16 cellular contexts compared by ENCODE assay signal in the genomic region with DNA sequence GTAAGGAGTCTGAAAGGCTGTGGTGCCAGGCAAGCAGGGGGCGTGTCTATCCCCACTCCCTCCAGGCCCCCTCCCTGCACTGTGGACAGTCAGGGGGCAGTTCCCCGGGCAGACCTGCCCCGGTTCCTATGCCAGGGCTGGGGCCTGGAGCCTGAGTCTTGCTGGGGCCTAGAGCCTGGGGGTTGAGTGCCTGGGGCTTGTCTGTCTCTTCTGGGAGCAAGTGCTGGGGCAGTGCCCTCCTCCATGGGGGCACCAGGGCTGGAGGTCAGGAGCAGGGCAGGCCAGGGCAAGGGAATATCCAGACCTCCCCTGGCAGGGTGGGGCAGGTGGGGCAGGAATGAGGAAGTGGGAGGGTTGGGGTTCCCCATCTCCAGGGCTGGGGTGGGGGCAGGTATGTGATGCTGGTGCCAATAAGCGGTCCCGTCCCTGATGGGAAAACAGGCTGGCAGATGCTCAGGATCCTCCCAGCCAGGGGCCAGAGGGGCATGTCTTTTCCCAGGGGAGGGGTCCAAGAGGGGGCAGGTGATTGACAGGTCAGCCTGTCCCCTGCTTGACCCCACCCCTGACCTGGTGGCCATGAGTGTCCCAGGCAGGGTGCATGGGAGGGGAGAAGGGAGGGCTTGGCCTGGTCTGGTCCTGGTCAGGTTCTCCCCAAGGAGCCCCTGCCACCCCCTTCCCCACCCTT. TPM values are rescaled to one million over a fixed set of nuclear protein-coding genes. Genes with fewer than 3 reads are reported as not detected.
DNase-seq lines count a peak whose midpoint lies in the region; ATAC-seq, FAIRE-seq and TF ChIP-seq lines count a peak whose summit lies in the region.
"Had no signal": no experiment of that assay in that cellular context is flagged by ENCODE, and none has a peak within 500 bp of the region (broad histone marks: within the 10 kb centered on the region; RNA-seq: fewer than 3 reads in every experiment).

No MANE protein-coding gene starts in this region.

- no peaks in the 10 kb centered on the region; the same call in 1 of the 3 replicates for H3K79me2 ChIP-seq in K562 (ENCODE audit: control insufficient read depth, insufficient read depth, low read length)

- FAIRE-seq in K562 (lab: Jason Lieb, UNC) (no peak), HTR-8/SVneo (lab: Jason Lieb, UNC) (no peak)
- FAIRE-seq: H54 had no signal

- 96% methylated on average over 3 of the region's 5 CpGs for WGBS in K562 (ENCODE audit: insufficient coverage, low coverage, missing lambda C conversion rate)

- no peaks in the 10 kb centered on the region for H4K20me1 ChIP-seq in K562 (replicated peaks; ENCODE audit: control insufficient read depth, insufficient read depth, low read length)

- ATAC-seq in left ventricle myocardium superior, result no peak
- no peak for ATAC-seq in K562
- ATAC-seq in naive thymus-derived CD4-positive, alpha-beta T cell, result peak; percentile 31
- ATAC-seq in HG02623 (IDR thresholded peaks at IDR 0.05; ENCODE audit: unreplicated experiment), result no peak
- ATAC-seq: naive thymus-derived CD8-positive, alpha-beta T cell had no signal

- peaks cover 0 to 15% (median 7%) of the 10 kb centered on the region in 7 donors for H3K4me1 Mint-ChIP-seq in naive thymus-derived CD4-positive, alpha-beta T cell
- H3K4me1 Mint-ChIP-seq in activated T-helper 1 cell treated with anti-CD3 and anti-CD28 coated beads, Interleukin-12 subunit alpha, Interleukin-12 subunit beta, Interleukin-2, Interleukin-4 antibody, amounts not matched to agents 30 ng/mL and 10 ng/mL and 1 ng/mL, durations not matched to agents 14 hours and 24 hours and 36 hours (ENCODE audit: low read depth), result peaks cover 12% of the 10 kb centered on the region

- H3K4me2 ChIP-seq in K562 (ENCODE audit: insufficient read depth, low read length), result no peak overlapping the region

- H3K4me3 ChIP-seq in left ventricle myocardium inferior (no peak overlapping the region), K562 (no peak overlapping the region)
- no peak overlapping the region for H3K4me3 ChIP-seq in naive thymus-derived CD4-positive, alpha-beta T cell (ENCODE audit: low read length)
- H3K4me3 ChIP-seq: thyroid gland had no signal

- TF ChIP-seq RAD21 in K562 (CRISPR knock-in tag; conservative IDR thresholded peaks at IDR 0.05 in 1 of 2, IDR thresholded peaks at IDR 0.05 in 1 of 2), result no peak

- H3K36me3 Mint-ChIP-seq in naive thymus-derived CD4-positive, alpha-beta T cell, result no peaks in the 10 kb centered on the region
- H3K36me3 Mint-ChIP-seq in activated T-helper 1 cell treated with anti-CD3 and anti-CD28 coated beads, Interleukin-12 subunit alpha, Interleukin-12 subunit beta, Interleukin-2, Interleukin-4 antibody, amounts not matched to agents 30 ng/mL and 10 ng/mL and 1 ng/mL, durations not matched to agents 14 hours and 24 hours and 36 hours (ENCODE audit: low read depth), result no peaks in the 10 kb centered on the region
- H3K36me3 Mint-ChIP-seq: naive thymus-derived CD8-positive, alpha-beta T cell had no signal

- no peak for TF ChIP-seq POLR2A in K562 (conservative IDR thresholded peaks at IDR 0.05)

- no peaks in the 10 kb centered on the region for H3K9me1 ChIP-seq in K562 (ENCODE audit: control insufficient read depth, insufficient read depth, low read length)

- in situ Hi-C loops in K562 (cut with MboI), result no loop called here

- peaks cover under 1% of the 10 kb centered on the region for H3K27me3 ChIP-seq in left ventricle myocardium inferior (ENCODE audit: low read depth)
- H3K27me3 ChIP-seq in K562 (ENCODE audit: control insufficient read depth in 2 of 2, insufficient read depth in 2 of 2, low read length in 2 of 2), result no peaks in the 10 kb centered on the region
- no peaks in the 10 kb centered on the region for H3K27me3 ChIP-seq in naive thymus-derived CD4-positive, alpha-beta T cell (ENCODE audit: control insufficient read depth in 2 of 2, insufficient read depth in 2 of 2, low read length in 2 of 2)
- H3K27me3 ChIP-seq: thyroid gland had no signal

- TF ChIP-seq EP300 in K562 (IDR thresholded peaks at IDR 0.05; ENCODE audit: low read length), result no peak

- intact Hi-C loops in left ventricle myocardium inferior (cut with micrococcal nuclease) (no loop called here), left ventricle myocardium superior (cut with micrococcal nuclease) (no loop called here), K562 (cut with micrococcal nuclease) (no loop called here)
- intact Hi-C loops in naive thymus-derived CD4-positive, alpha-beta T cell (cut with micrococcal nuclease), result no loop called here
- intact Hi-C loops in activated T-helper 1 cell treated with anti-CD3 and anti-CD28 coated beads, Interleukin-12 subunit alpha, Interleukin-12 subunit beta, Interleukin-2, Interleukin-4 antibody, amounts not matched to agents 30 ng/mL and 10 ng/mL and 1 ng/mL, durations not matched to agents 14 hours and 24 hours and 36 hours (cut with micrococcal nuclease), result no loop called here

- H3K27ac ChIP-seq in left ventricle myocardium inferior (replicated peaks) (peak overlapping the region; percentile 63), K562 (ENCODE audit: extremely low read depth, low read depth, low read length) (no peak overlapping the region)
- H3K27ac ChIP-seq in naive thymus-derived CD4-positive, alpha-beta T cell (ENCODE audit: low read depth, low read length), result no peak overlapping the region
- H3K27ac ChIP-seq: thyroid gland had no signal

- H3K36me3 ChIP-seq in left ventricle myocardium inferior (no peaks in the 10 kb centered on the region), K562 (ENCODE audit: control insufficient read depth, insufficient read depth, low read length) (no peaks in the 10 kb centered on the region)
- no peaks in the 10 kb centered on the region for H3K36me3 ChIP-seq in naive thymus-derived CD4-positive, alpha-beta T cell (ENCODE audit: control insufficient read depth in 2 of 3, insufficient read depth in 3 of 3, low read length in 3 of 3)
- H3K36me3 ChIP-seq: thyroid gland had no signal

- H3K4me1 ChIP-seq in left ventricle myocardium inferior, result peaks cover 52% of the 10 kb centered on the region
- H3K4me1 ChIP-seq in K562 (replicated peaks in 1 of 2; ENCODE audit: control insufficient read depth in 2 of 2, insufficient read depth in 2 of 2, low read length in 2 of 2), result peaks cover 53 to 89% of the 10 kb centered on the region in 2 experiments
- H3K4me1 ChIP-seq in naive thymus-derived CD4-positive, alpha-beta T cell (ENCODE audit: control insufficient read depth in 2 of 2, insufficient read depth in 2 of 2, low read length in 2 of 2), result no peaks in the 10 kb centered on the region

- H3K27me3 Mint-ChIP-seq in naive thymus-derived CD4-positive, alpha-beta T cell, result peaks cover 0 to 17% (median 4%) of the 10 kb centered on the region in 5 donors
- peaks cover 4% of the 10 kb centered on the region for H3K27me3 Mint-ChIP-seq in activated T-helper 1 cell treated with anti-CD3 and anti-CD28 coated beads, Interleukin-12 subunit alpha, Interleukin-12 subunit beta, Interleukin-2, Interleukin-4 antibody, amounts not matched to agents 30 ng/mL and 10 ng/mL and 1 ng/mL, durations not matched to agents 14 hours and 24 hours and 36 hours (ENCODE audit: insufficient read depth)

- TF ChIP-seq CTCF in left ventricle myocardium inferior (IDR thresholded peaks at IDR 0.05; ENCODE audit: borderline replicate concordance), result no peak
- no peak for TF ChIP-seq CTCF in K562 (IDR thresholded peaks at IDR 0.05 in 2 of 3, conservative IDR thresholded peaks at IDR 0.05 in 1 of 3; ENCODE audit: insufficient read depth in 2 of 3, low read depth in 1 of 3, low read length in 3 of 3)

- DNase-seq in left ventricle myocardium inferior (no peak), left ventricle myocardium superior (no peak), K562 (ENCODE audit: extremely low read depth in 1 of 4, low spot score in 3 of 4) (no peak), HTR-8/SVneo (ENCODE audit: insufficient read length, low spot score) (no peak), NCI-H774 (lab: John Stamatoyannopoulos, UW) (no peak)
- DNase-seq in naive thymus-derived CD4-positive, alpha-beta T cell, result no peak
- no peak for DNase-seq in activated T-helper 1 cell treated with anti-CD3 and anti-CD28 coated beads, Interleukin-12 subunit alpha, Interleukin-12 subunit beta, Interleukin-2, Interleukin-4 antibody, amounts not matched to agents 30 ng/mL and 10 ng/mL and 1 ng/mL, durations not matched to agents 14 hours and 24 hours and 36 hours (ENCODE audit: low spot score)
- DNase-seq: activated T-cell treated with anti-CD3 and anti-CD28 coated beads for 4 hours; amniotic stem cell; DMS79 treated with DMSO at 0.1 percent for 48 hours; effector CD8-positive, alpha-beta T cell; foreskin melanocyte; naive thymus-derived CD8-positive, alpha-beta T cell had no signal

- POLR2A ChIA-PET in K562 (lab: Yijun Ruan, JAX), result interaction anchor here (0.5 to 1.3 kb wide), 3 partner anchors 11 to 279 kb away, joined by 3 to 4 read pairs (median 3); no protein-coding TSS in a partner anchor
- POLR2A ChIA-PET in naive thymus-derived CD4-positive, alpha-beta T cell (lab: Charles Lee), result no interaction called here

- no peak overlapping the region for H3K27ac Mint-ChIP-seq in naive thymus-derived CD4-positive, alpha-beta T cell
- no peak overlapping the region for H3K27ac Mint-ChIP-seq in activated T-helper 1 cell treated with anti-CD3 and anti-CD28 coated beads, Interleukin-12 subunit alpha, Interleukin-12 subunit beta, Interleukin-2, Interleukin-4 antibody, amounts not matched to agents 30 ng/mL and 10 ng/mL and 1 ng/mL, durations not matched to agents 14 hours and 24 hours and 36 hours

- H3K9ac ChIP-seq in K562 (ENCODE audit: insufficient read depth in 1 of 2, low read depth in 2 of 2, low read length in 2 of 2), result peak overlapping the region in 1 of 2 experiments; percentile 87; a peak in 2 of 4 replicates

- CTCF ChIA-PET in K562 (lab: Yijun Ruan, JAX; ENCODE audit: low intra/inter-chr PET ratio), result no interaction called here
- CTCF ChIA-PET in naive thymus-derived CD4-positive, alpha-beta T cell (lab: Charles Lee), result no interaction called here

- BruUV-seq in K562 (replicated peaks; lab: Mats Ljungman, UMichigan), result no TSS peak

- no peak overlapping the region for H3K4me3 Mint-ChIP-seq in naive thymus-derived CD4-positive, alpha-beta T cell
- H3K4me3 Mint-ChIP-seq in activated T-helper 1 cell treated with anti-CD3 and anti-CD28 coated beads, Interleukin-12 subunit alpha, Interleukin-12 subunit beta, Interleukin-2, Interleukin-4 antibody, amounts not matched to agents 30 ng/mL and 10 ng/mL and 1 ng/mL, durations not matched to agents 14 hours and 24 hours and 36 hours, result no peak overlapping the region

- no peak overlapping the region for H2AFZ ChIP-seq in K562 (ENCODE audit: low read depth, low read length)

- no peaks in the 10 kb centered on the region for H3K9me3 ChIP-seq in left ventricle myocardium inferior (replicated peaks)
- no peaks in the 10 kb centered on the region for H3K9me3 ChIP-seq in K562 (replicated peaks; ENCODE audit: control insufficient read depth, insufficient read depth, low read depth, low read length)
- no peaks in the 10 kb centered on the region for H3K9me3 ChIP-seq in naive thymus-derived CD4-positive, alpha-beta T cell (ENCODE audit: control insufficient read depth in 2 of 3, low read length in 3 of 3)
- H3K9me3 ChIP-seq: thyroid gland had no signal

- H3K9me3 Mint-ChIP-seq in naive thymus-derived CD4-positive, alpha-beta T cell, result no peaks in the 10 kb centered on the region
- no peaks in the 10 kb centered on the region for H3K9me3 Mint-ChIP-seq in activated T-helper 1 cell treated with anti-CD3 and anti-CD28 coated beads, Interleukin-12 subunit alpha, Interleukin-12 subunit beta, Interleukin-2, Interleukin-4 antibody, amounts not matched to agents 30 ng/mL and 10 ng/mL and 1 ng/mL, durations not matched to agents 14 hours and 24 hours and 36 hours
- H3K9me3 Mint-ChIP-seq: naive thymus-derived CD8-positive, alpha-beta T cell had no signal

RNA-seq across cellular contexts. Expression of gene TNFAIP2, which starts 11.8 kb away (rescaled TPM):
- total RNA-seq in left ventricle myocardium inferior (40.1 TPM), left ventricle myocardium superior (50.5 TPM), K562 (2014; rRNA removed) (39.5 and 46.0 TPM in 2 replicates), K562 (2014; rRNA removed; fragmentation: Illumina TruSeq; extraction: Trizol) (20.8 and 23.7 TPM in 2 replicates), K562 (2015; rRNA removed; fragmentation: Illumina TruSeq; extraction: Trizol) (68.6 and 70.2 TPM in 2 replicates), K562 (2021) (52.7 and 61.2 TPM in 2 replicates)
- 31.9 and 75.4 TPM in 2 replicates for total RNA-seq in K562 (2011; cell fraction: chromatin; rRNA removed; ENCODE audit: low replicate concordance)
- total RNA-seq in K562 (2011; cell fraction: nucleolus; rRNA removed), result 55.1 and 66.9 TPM in 2 replicates
- total RNA-seq in K562 (2011; cell fraction: nucleoplasm; rRNA removed), result 38.6 and 39.3 TPM in 2 replicates
- polyA plus RNA-seq in K562 (2011; rRNA removed) (22.6 and 35.4 TPM in 2 replicates), K562 (2014; fragmentation: Illumina TruSeq; extraction: Trizol) (42.7 and 59.7 TPM in 2 replicates), K562 (2014; fragmentation: Nextera tagmentation; extraction: Ambion mirVana) (10 to 100 TPM; 44.6 to 49.7 TPM), K562 (2014; rRNA removed) (47.6 and 63.5 TPM in 2 replicates)
- 30.5 and 40.8 TPM in 2 replicates for polyA plus RNA-seq in K562 (2011; cell fraction: cytosol; rRNA removed)
- 171 and 203 TPM in 2 replicates for polyA plus RNA-seq in K562 (2011; cell fraction: nucleus; rRNA removed)
- polyA plus RNA-seq in K562 (2012), result 33.8 and 69.4 TPM in 2 replicates
- polyA minus RNA-seq in K562 (2011; rRNA and poly(A)+ RNA removed), result 8.9 and 13.3 TPM in 2 replicates
- polyA minus RNA-seq in K562 (2011; cell fraction: cytosol; rRNA and poly(A)+ RNA removed), result 25.6 and 31.0 TPM in 2 replicates
- 17.0 and 18.2 TPM in 2 replicates for polyA minus RNA-seq in K562 (2011; cell fraction: nucleus; rRNA and poly(A)+ RNA removed)
- total RNA-seq in naive thymus-derived CD4-positive, alpha-beta T cell, result 100 to 1,000 TPM in 1 of 5 experiments, 10 to 100 TPM in 1, 1 to 10 TPM in 3; 1.1 to 309 (median 5.5) TPM
- polyA plus RNA-seq in naive thymus-derived CD4-positive, alpha-beta T cell, result not detected
- 2.3 and 2.4 TPM in 2 replicates for total RNA-seq in activated T-helper 1 cell treated with anti-CD3 and anti-CD28 coated beads, Interleukin-12 subunit alpha, Interleukin-12 subunit beta, Interleukin-2, Interleukin-4 antibody, amounts not matched to agents 30 ng/mL and 10 ng/mL and 1 ng/mL, durations not matched to agents 14 hours and 24 hours and 36 hours
- polyA plus RNA-seq: naive thymus-derived CD8-positive, alpha-beta T cell had no signal

RNA-seq across cellular contexts. Expression of gene EXOC3L4, which starts 16.9 kb away (rescaled TPM):
- total RNA-seq in left ventricle myocardium inferior, result 0.66 TPM
- 0.42 TPM for total RNA-seq in left ventricle myocardium superior
- total RNA-seq in K562 (2011; cell fraction: chromatin; rRNA removed; ENCODE audit: low replicate concordance), result 7.7 and 24.3 TPM in 2 replicates
- total RNA-seq in K562 (2011; cell fraction: nucleolus; rRNA removed), result 22.4 and 23.0 TPM in 2 replicates
- total RNA-seq in K562 (2011; cell fraction: nucleoplasm; rRNA removed), result 13.8 and 17.9 TPM in 2 replicates
- 3.5 and 5.6 TPM in 2 replicates for total RNA-seq in K562 (2014; rRNA removed)
- 0.33 TPM in 1 of 2 replicates, not detected in the other for total RNA-seq in K562 (2014; rRNA removed; fragmentation: Illumina TruSeq; extraction: Trizol)
- 0.83 and 1.6 TPM in 2 replicates for total RNA-seq in K562 (2015; rRNA removed; fragmentation: Illumina TruSeq; extraction: Trizol)
- total RNA-seq in K562 (2021), result 5.4 and 6.7 TPM in 2 replicates
- polyA plus RNA-seq in K562 (2011; rRNA removed), result 1.1 and 2.0 TPM in 2 replicates
- polyA plus RNA-seq in K562 (2011; cell fraction: cytosol; rRNA removed), result 1.6 and 3.7 TPM in 2 replicates
- 8.4 and 18.9 TPM in 2 replicates for polyA plus RNA-seq in K562 (2011; cell fraction: nucleus; rRNA removed)
- polyA plus RNA-seq in K562 (2012), result 1.8 and 2.2 TPM in 2 replicates
- polyA plus RNA-seq in K562 (2014; fragmentation: Illumina TruSeq; extraction: Trizol), result 0.25 and 0.97 TPM in 2 replicates
- polyA plus RNA-seq in K562 (2014; fragmentation: Nextera tagmentation; extraction: Ambion mirVana), result under 1 TPM in 1 of 2 experiments, not detected in 1; 0.10 TPM
- polyA plus RNA-seq in K562 (2014; rRNA removed), result 6.2 and 11.7 TPM in 2 replicates
- 0.21 TPM in 1 of 2 replicates, not detected in the other for polyA minus RNA-seq in K562 (2011; rRNA and poly(A)+ RNA removed)
- polyA minus RNA-seq in K562 (2011; cell fraction: cytosol; rRNA and poly(A)+ RNA removed), result 2.5 and 2.9 TPM in 2 replicates
- 3.1 and 5.0 TPM in 2 replicates for polyA minus RNA-seq in K562 (2011; cell fraction: nucleus; rRNA and poly(A)+ RNA removed)
- total RNA-seq in naive thymus-derived CD4-positive, alpha-beta T cell, result not detected
- not detected for polyA plus RNA-seq in naive thymus-derived CD4-positive, alpha-beta T cell
- not detected in 2 replicates for total RNA-seq in activated T-helper 1 cell treated with anti-CD3 and anti-CD28 coated beads, Interleukin-12 subunit alpha, Interleukin-12 subunit beta, Interleukin-2, Interleukin-4 antibody, amounts not matched to agents 30 ng/mL and 10 ng/mL and 1 ng/mL, durations not matched to agents 14 hours and 24 hours and 36 hours
- total RNA-seq: naive thymus-derived CD8-positive, alpha-beta T cell had no signal
- polyA plus RNA-seq: naive thymus-derived CD8-positive, alpha-beta T cell had no signal

RNA-seq across cellular contexts. Expression of gene LBHD2, which starts 27.4 kb away (rescaled TPM):
- total RNA-seq in left ventricle myocardium inferior (not detected), left ventricle myocardium superior (not detected), K562 (2014; rRNA removed) (not detected in 2 replicates), K562 (2014; rRNA removed; fragmentation: Illumina TruSeq; extraction: Trizol) (not detected in 2 replicates), K562 (2015; rRNA removed; fragmentation: Illumina TruSeq; extraction: Trizol) (not detected in 2 replicates), K562 (2021) (not detected in 2 replicates)
- not detected in 2 replicates for total RNA-seq in K562 (2011; cell fraction: chromatin; rRNA removed; ENCODE audit: low replicate concordance)
- total RNA-seq in K562 (2011; cell fraction: nucleolus; rRNA removed), result not detected in 2 replicates
- not detected in 2 replicates for total RNA-seq in K562 (2011; cell fraction: nucleoplasm; rRNA removed)
- polyA plus RNA-seq in K562 (2011; rRNA removed) (not detected in 2 replicates), K562 (2014; fragmentation: Illumina TruSeq; extraction: Trizol) (not detected in 2 replicates), K562 (2014; fragmentation: Nextera tagmentation; extraction: Ambion mirVana) (not detected), K562 (2014; rRNA removed) (not detected in 2 replicates)
- 0.30 TPM in 1 of 2 replicates, not detected in the other for polyA plus RNA-seq in K562 (2011; cell fraction: cytosol; rRNA removed)
- not detected in 2 replicates for polyA plus RNA-seq in K562 (2011; cell fraction: nucleus; rRNA removed)
- not detected in 2 replicates for polyA plus RNA-seq in K562 (2012)
- not detected in 2 replicates for polyA minus RNA-seq in K562 (2011; rRNA and poly(A)+ RNA removed)
- not detected in 2 replicates for polyA minus RNA-seq in K562 (2011; cell fraction: cytosol; rRNA and poly(A)+ RNA removed)
- polyA minus RNA-seq in K562 (2011; cell fraction: nucleus; rRNA and poly(A)+ RNA removed), result not detected in 2 replicates
- not detected for total RNA-seq in naive thymus-derived CD4-positive, alpha-beta T cell
- not detected for polyA plus RNA-seq in naive thymus-derived CD4-positive, alpha-beta T cell
- total RNA-seq in activated T-helper 1 cell treated with anti-CD3 and anti-CD28 coated beads, Interleukin-12 subunit alpha, Interleukin-12 subunit beta, Interleukin-2, Interleukin-4 antibody, amounts not matched to agents 30 ng/mL and 10 ng/mL and 1 ng/mL, durations not matched to agents 14 hours and 24 hours and 36 hours, result not detected in 2 replicates
- total RNA-seq: naive thymus-derived CD8-positive, alpha-beta T cell; thyroid gland had no signal
- polyA plus RNA-seq: naive thymus-derived CD8-positive, alpha-beta T cell had no signal

RNA-seq across cellular contexts. Expression of gene CDC42BPB, which starts 54.1 kb away (rescaled TPM):
- total RNA-seq in left ventricle myocardium inferior, result 67.1 TPM
- total RNA-seq in left ventricle myocardium superior, result 75.1 TPM
- 119 and 196 TPM in 2 replicates for total RNA-seq in K562 (2011; cell fraction: chromatin; rRNA removed; ENCODE audit: low replicate concordance)
- total RNA-seq in K562 (2011; cell fraction: nucleolus; rRNA removed), result 64.6 and 73.0 TPM in 2 replicates
- total RNA-seq in K562 (2011; cell fraction: nucleoplasm; rRNA removed), result 59.7 and 71.4 TPM in 2 replicates
- total RNA-seq in K562 (2014; rRNA removed), result 12.6 and 15.1 TPM in 2 replicates
- total RNA-seq in K562 (2014; rRNA removed; fragmentation: Illumina TruSeq; extraction: Trizol), result 8.8 and 9.0 TPM in 2 replicates
- 8.7 and 9.7 TPM in 2 replicates for total RNA-seq in K562 (2015; rRNA removed; fragmentation: Illumina TruSeq; extraction: Trizol)
- 19.6 and 24.3 TPM in 2 replicates for total RNA-seq in K562 (2021)
- 19.5 and 22.9 TPM in 2 replicates for polyA plus RNA-seq in K562 (2011; rRNA removed)
- 11.9 and 18.9 TPM in 2 replicates for polyA plus RNA-seq in K562 (2011; cell fraction: cytosol; rRNA removed)
- polyA plus RNA-seq in K562 (2011; cell fraction: nucleus; rRNA removed), result 48.6 and 73.5 TPM in 2 replicates
- 17.6 and 18.7 TPM in 2 replicates for polyA plus RNA-seq in K562 (2012)
- 16.5 and 17.0 TPM in 2 replicates for polyA plus RNA-seq in K562 (2014; fragmentation: Illumina TruSeq; extraction: Trizol)
- under 1 TPM; 0.07 to 0.25 TPM for polyA plus RNA-seq in K562 (2014; fragmentation: Nextera tagmentation; extraction: Ambion mirVana)
- polyA plus RNA-seq in K562 (2014; rRNA removed), result 13.9 and 15.0 TPM in 2 replicates
- 18.5 and 26.6 TPM in 2 replicates for polyA minus RNA-seq in K562 (2011; rRNA and poly(A)+ RNA removed)
- 21.0 and 21.4 TPM in 2 replicates for polyA minus RNA-seq in K562 (2011; cell fraction: cytosol; rRNA and poly(A)+ RNA removed)
- 22.5 and 33.5 TPM in 2 replicates for polyA minus RNA-seq in K562 (2011; cell fraction: nucleus; rRNA and poly(A)+ RNA removed)
- 10 to 100 TPM in 1 of 5 experiments, 1 to 10 TPM in 3, under 1 TPM in 1; 0.87 to 16.0 (median 5.5) TPM for total RNA-seq in naive thymus-derived CD4-positive, alpha-beta T cell
- polyA plus RNA-seq in naive thymus-derived CD4-positive, alpha-beta T cell, result under 1 TPM; 0.34 to 0.43 TPM
- 1.5 and 1.6 TPM in 2 replicates for total RNA-seq in activated T-helper 1 cell treated with anti-CD3 and anti-CD28 coated beads, Interleukin-12 subunit alpha, Interleukin-12 subunit beta, Interleukin-2, Interleukin-4 antibody, amounts not matched to agents 30 ng/mL and 10 ng/mL and 1 ng/mL, durations not matched to agents 14 hours and 24 hours and 36 hours
